28 cellular contexts compared by ENCODE assay signal in genomic region chr17:29906969-29907368, GRCh38. TPM values are rescaled to one million over a fixed set of nuclear protein-coding genes. Genes with fewer than 3 reads are reported as not detected.
"Had no signal": no experiment of that assay in that cellular context is flagged by ENCODE, and none has a peak within 500 bp of the region (broad histone marks: within the 10 kb centered on the region; RNA-seq: fewer than 3 reads in every experiment).

No MANE protein-coding gene starts in this region.

- H3K27ac Mint-ChIP-seq: stimulated activated effector memory CD8-positive, alpha-beta T cell treated with anti-CD3 and anti-CD28 coated beads, Interleukin-12 subunit alpha, Interleukin-12 subunit beta, amount 100 ng/mL, for 72 hours; stimulated activated memory B cell treated with anti-CD40 and anti-IgM and Interleukin-4, amounts not matched to agents 10 μg/mL and 1 μg/mL and 100 μg/mL, for 72 hours; stimulated activated naive B cell treated with anti-CD40 and anti-IgM and Interleukin-4, amounts not matched to agents 10 μg/mL and 1 μg/mL and 100 μg/mL, for 72 hours; stimulated activated naive CD8-positive, alpha-beta T cell treated with anti-CD3 and anti-CD28 coated beads, Interleukin-15, amount 100 ng/mL, for 72 hours; stimulated activated naive CD8-positive, alpha-beta T cell treated with anti-CD3 and anti-CD28 coated beads, Interleukin-15, Interleukin-2, amounts not matched to agents 100 ng/mL and 50 ng/mL, for 24 hours; type B pancreatic cell had no signal

- H3K27me3 Mint-ChIP-seq: stimulated activated memory B cell treated with anti-CD40 and anti-IgM and Interleukin-4, amounts not matched to agents 10 μg/mL and 1 μg/mL and 100 μg/mL, for 72 hours; stimulated activated naive B cell treated with anti-CD40 and anti-IgM and Interleukin-4, amounts not matched to agents 10 μg/mL and 1 μg/mL and 100 μg/mL, for 72 hours; stimulated activated naive CD8-positive, alpha-beta T cell treated with anti-CD3 and anti-CD28 coated beads, Interleukin-15, amount 100 ng/mL, for 72 hours; stimulated activated naive CD8-positive, alpha-beta T cell treated with anti-CD3 and anti-CD28 coated beads, Interleukin-15, Interleukin-2, amounts not matched to agents 100 ng/mL and 50 ng/mL, for 24 hours; type B pancreatic cell had no signal

- H3K4me3 ChIP-seq: stomach, suprapubic skin, testis, thoracic aorta, thyroid gland, tibial artery, tibial nerve, transverse colon, upper lobe of left lung, upper lobe of right lung, uterus, vagina had no signal

- H3K9me3 Mint-ChIP-seq: stimulated activated effector memory CD8-positive, alpha-beta T cell treated with anti-CD3 and anti-CD28 coated beads, Interleukin-12 subunit alpha, Interleukin-12 subunit beta, amount 100 ng/mL, for 72 hours had no signal

- H3K36me3 ChIP-seq: stomach, suprapubic skin, thoracic aorta, thyroid gland, tibial artery, transverse colon, upper lobe of left lung, upper lobe of right lung, uterus, vagina had no signal

- H3K4me3 Mint-ChIP-seq: stimulated activated effector memory CD8-positive, alpha-beta T cell treated with anti-CD3 and anti-CD28 coated beads, Interleukin-12 subunit alpha, Interleukin-12 subunit beta, amount 100 ng/mL, for 72 hours; stimulated activated memory B cell treated with anti-CD40 and anti-IgM and Interleukin-4, amounts not matched to agents 10 μg/mL and 1 μg/mL and 100 μg/mL, for 72 hours; stimulated activated naive B cell treated with anti-CD40 and anti-IgM and Interleukin-4, amounts not matched to agents 10 μg/mL and 1 μg/mL and 100 μg/mL, for 72 hours; stimulated activated naive CD8-positive, alpha-beta T cell treated with anti-CD3 and anti-CD28 coated beads, Interleukin-15, amount 100 ng/mL, for 72 hours; stimulated activated naive CD8-positive, alpha-beta T cell treated with anti-CD3 and anti-CD28 coated beads, Interleukin-15, Interleukin-2, amounts not matched to agents 100 ng/mL and 50 ng/mL, for 24 hours; type B pancreatic cell had no signal

- H3K4me1 ChIP-seq: suprapubic skin, testis, thyroid gland, tibial artery, tibial nerve, transverse colon, upper lobe of left lung, uterus, vagina had no signal

- H3K36me3 Mint-ChIP-seq: stimulated activated effector memory CD8-positive, alpha-beta T cell treated with anti-CD3 and anti-CD28 coated beads, Interleukin-12 subunit alpha, Interleukin-12 subunit beta, amount 100 ng/mL, for 72 hours had no signal

- DNase-seq: stimulated activated CD4-positive, alpha-beta T cell treated with anti-CD3 and anti-CD28 coated beads, Interleukin-2, amount 100 ng/mL, for 48 hours; stimulated activated CD4-positive, alpha-beta T cell treated with anti-CD3 and anti-CD28 coated beads, Interleukin-4, amount 100 ng/mL, for 1 hour; stimulated activated CD4-positive, alpha-beta T cell treated with anti-CD3 and anti-CD28 coated beads, Interleukin-4, amount 100 ng/mL, for 24 hours; stimulated activated CD4-positive, alpha-beta T cell treated with anti-CD3 and anti-CD28 coated beads, Interleukin-4, amount 100 ng/mL, for 4 hours; stimulated activated CD8-positive, alpha-beta memory T cell treated with anti-CD3 and anti-CD28 coated beads, Interleukin-4, amount 100 ng/mL, for 48 hours; stimulated activated naive B cell treated with anti-CD40 and anti-IgM and Interleukin-4, amounts not matched to agents 10 μg/mL and 1 μg/mL and 100 μg/mL, for 72 hours; stimulated activated naive CD4-positive, alpha-beta T cell; stimulated activated naive CD4-positive, alpha-beta T cell treated with Interleukin-2 at 50 U/mL for 16 hours; stimulated activated naive CD8-positive, alpha-beta T cell treated with anti-CD3 and anti-CD28 coated beads, Interleukin-15, amount 100 ng/mL, for 72 hours; stimulated activated naive CD8-positive, alpha-beta T cell treated with anti-CD3 and anti-CD28 coated beads, Interleukin-15, Interleukin-2, amounts not matched to agents 100 U/mL and 50 U/mL, for 24 hours; stomach; substantia nigra; testis; thyroid gland; tibial artery; transverse colon; trophoblast cell; upper lobe of left lung; upper lobe of right lung; uterus had no signal

- ATAC-seq: stimulated activated effector memory CD8-positive, alpha-beta T cell treated with anti-CD3 and anti-CD28 coated beads, Interleukin-12 subunit alpha, Interleukin-12 subunit beta, amount 100 ng/mL, for 72 hours; stimulated activated memory B cell treated with anti-CD40 and anti-IgM and Interleukin-4, amounts not matched to agents 10 μg/mL and 1 μg/mL and 100 μg/mL, for 72 hours; stimulated activated naive B cell treated with anti-CD40 and anti-IgM and Interleukin-4, amounts not matched to agents 10 μg/mL and 1 μg/mL and 100 μg/mL, for 72 hours; stimulated activated naive CD8-positive, alpha-beta T cell treated with anti-CD3 and anti-CD28 coated beads, Interleukin-15, amount 100 ng/mL, for 72 hours; stimulated activated naive CD8-positive, alpha-beta T cell treated with anti-CD3 and anti-CD28 coated beads, Interleukin-15, Interleukin-2, amounts not matched to agents 100 U/mL and 50 U/mL, for 24 hours; upper lobe of right lung had no signal

- H3K27me3 ChIP-seq: stomach, suprapubic skin, testis, thyroid gland, tibial artery, tibial nerve, transverse colon, upper lobe of left lung, upper lobe of right lung, uterus, vagina had no signal

- H3K9me3 ChIP-seq: suprapubic skin, testis, thoracic aorta, thyroid gland, transverse colon, upper lobe of left lung, upper lobe of right lung, uterus, vagina had no signal

- H3K27ac ChIP-seq: stomach, suprapubic skin, testis, thoracic aorta, thyroid gland, tibial artery, tibial nerve, transverse colon, upper lobe of left lung, upper lobe of right lung, uterus, vagina had no signal

RNA-seq across cellular contexts. Expression of gene EFCAB5, which starts 34.5 kb away (rescaled TPM):
- total RNA-seq: vagina had no signal
